ENCODE assay signal across 9 cellular contexts in the genomic region with DNA sequence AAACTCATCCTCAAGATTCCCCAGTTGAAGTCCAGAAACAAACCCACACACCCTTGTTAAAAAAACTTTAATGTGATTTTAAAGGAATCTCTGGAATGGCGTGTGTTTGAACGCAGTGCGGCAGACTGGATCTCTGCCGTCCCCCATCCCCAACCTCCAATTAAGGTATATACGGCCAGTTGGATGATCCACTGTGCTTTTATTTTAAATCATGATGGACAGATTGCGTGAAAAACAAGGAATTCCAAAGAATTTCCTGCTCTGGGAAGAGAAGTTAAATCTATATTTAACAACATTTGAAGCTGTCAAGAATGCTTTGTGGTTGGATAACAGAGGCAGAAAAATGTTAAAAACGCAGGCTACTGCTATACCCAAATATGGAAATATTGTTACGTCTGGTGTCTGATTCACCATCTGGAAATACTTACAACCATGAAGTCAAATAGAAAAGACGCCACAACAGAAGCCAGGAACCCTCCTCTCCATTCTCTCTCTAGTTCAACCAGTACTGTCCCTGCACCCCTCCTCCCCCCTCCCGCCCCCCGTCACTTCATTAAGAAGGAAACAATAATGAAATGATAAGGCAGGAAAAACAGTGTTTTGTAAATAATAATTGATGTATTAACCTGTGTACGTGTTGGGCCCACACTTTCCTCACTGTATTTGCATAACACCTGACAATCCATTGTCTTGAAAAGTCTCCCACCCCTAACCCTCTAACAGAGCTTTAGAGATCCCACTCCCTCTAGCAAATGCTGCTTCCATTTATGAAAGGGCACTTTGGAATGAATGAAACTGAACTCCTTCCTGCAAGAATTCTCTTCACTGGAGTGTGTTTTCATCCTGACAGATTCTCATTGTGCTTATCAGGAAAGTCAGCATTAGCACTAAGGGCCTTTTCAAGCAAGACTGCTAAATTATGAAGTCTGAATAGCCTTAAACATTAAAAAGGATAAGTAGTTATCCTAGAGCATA. TPM values are rescaled to one million over a fixed set of nuclear protein-coding genes. Genes with fewer than 3 reads are reported as not detected.
DNase-seq lines count a peak whose midpoint lies in the region; ATAC-seq and TF ChIP-seq lines count a peak whose summit lies in the region.
"Had no signal": no experiment of that assay in that cellular context is flagged by ENCODE, and none has a peak within 500 bp of the region (broad histone marks: within the 10 kb centered on the region; RNA-seq: fewer than 3 reads in every experiment).

No MANE protein-coding gene starts in this region.

- peak overlapping the region; percentile 99 for H3K27ac ChIP-seq in SK-N-MC

- peaks cover 21% of the 10 kb centered on the region for H3K36me3 ChIP-seq in SK-N-MC (ENCODE audit: insufficient read depth, low read length)

- no peaks in the 10 kb centered on the region for H3K9me3 ChIP-seq in SK-N-MC (ENCODE audit: low read depth, low read length)

- no peak for TF ChIP-seq CTCF in foreskin fibroblast (IDR thresholded peaks at IDR 0.05; ENCODE audit: low read depth, low read length)

- ATAC-seq in HG03571 (IDR thresholded peaks at IDR 0.05; ENCODE audit: unreplicated experiment) (no peak), HG03521 (IDR thresholded peaks at IDR 0.05; ENCODE audit: unreplicated experiment) (no peak), GM21529 (IDR thresholded peaks at IDR 0.05; ENCODE audit: unreplicated experiment) (no peak)

- DNase-seq in ELR (ENCODE audit: low read depth), result peak; percentile 94
- DNase-seq in SK-N-MC (ENCODE audit: low read depth, low spot score), result peak; percentile 87
- peak; percentile 91 to 92 for DNase-seq in foreskin fibroblast
- peak; percentile 89 for DNase-seq in renal cortical epithelial cell (ENCODE audit: low read depth)
- DNase-seq in CD1c-positive myeloid dendritic cell (ENCODE audit: extremely low spot score), result no peak
- DNase-seq: NCI-H2171 treated with DMSO at 0.1 percent for 48 hours had no signal

- H3K9ac ChIP-seq in SK-N-MC (ENCODE audit: insufficient read length), result peak overlapping the region; percentile 88

- H3K4me3 ChIP-seq in SK-N-MC (peak overlapping the region; percentile 90), foreskin fibroblast (ENCODE audit: low read depth in 1 of 2, low read length in 2 of 2) (peak overlapping the region; percentile 78 to 92)

RNA-seq across cellular contexts. Expression of a gene that starts 2.0 kb away (rescaled TPM):
- total RNA-seq in renal cortical epithelial cell, result 96.7 and 212 TPM in 2 replicates
